Comparison of ENCODE assay signal across 8 cellular contexts in genomic region chr2:156322103-156322671, GRCh38. TPM values are rescaled to one million over a fixed set of nuclear protein-coding genes. Genes with fewer than 3 reads are reported as not detected.
DNase-seq lines count a peak whose midpoint lies in the region; TF ChIP-seq lines count a peak whose summit lies in the region.

No MANE protein-coding gene starts in this region.

- H3K79me2 ChIP-seq in fibroblast of lung (ENCODE audit: control insufficient read depth, insufficient read depth, low read length), result no peaks in the 10 kb centered on the region

- peak; percentile 63 for DNase-seq in activated T-cell treated with anti-CD3 and anti-CD28 coated beads, Interleukin-2, amount 50 U/mL, for 1 hour
- no peak for DNase-seq in activated T-cell treated with anti-CD3 and anti-CD28 coated beads for 4 hours
- DNase-seq in fibroblast of lung (ENCODE audit: low read depth in 2 of 2), result no peak
- DNase-seq in NCI-H2081 (lab: John Stamatoyannopoulos, UW), result no peak
- DNase-seq in NCI-H2171 (lab: John Stamatoyannopoulos, UW), result no peak
- DNase-seq in epidermal melanocyte (ENCODE audit: insufficient read length, low spot score), result no peak

- H3K9me3 ChIP-seq in HUES48 (ENCODE audit: control insufficient read depth, insufficient read depth, low read length) (no peaks in the 10 kb centered on the region), fibroblast of lung (ENCODE audit: control insufficient read depth, insufficient read depth, low read depth, low read length) (no peaks in the 10 kb centered on the region), subcutaneous abdominal adipose tissue (ENCODE audit: control insufficient read depth in 5 of 5, low read length in 5 of 5) (no peaks in the 10 kb centered on the region)

- no peak overlapping the region for H3K9ac ChIP-seq in HUES48 (ENCODE audit: low read depth, low read length)
- H3K9ac ChIP-seq in fibroblast of lung (ENCODE audit: insufficient read depth, low read length), result no peak overlapping the region
- H3K9ac ChIP-seq in subcutaneous abdominal adipose tissue (ENCODE audit: low read length in 5 of 5), result no peak overlapping the region

- peak overlapping the region; percentile 89 for H3K4me2 ChIP-seq in fibroblast of lung (ENCODE audit: extremely low read depth, insufficient read depth, low read length)

- TF ChIP-seq CTCF in fibroblast of lung (conservative IDR thresholded peaks at IDR 0.05 in 1 of 2, IDR thresholded peaks at IDR 0.05 in 1 of 2; ENCODE audit: low read depth in 1 of 2, low read length in 2 of 2), result no peak

- H3K4me1 ChIP-seq in HUES48 (ENCODE audit: control insufficient read depth, insufficient read depth, low read length) (peaks cover 45% of the 10 kb centered on the region), fibroblast of lung (ENCODE audit: control insufficient read depth, extremely low read depth, insufficient read depth, low read length) (peaks cover 3% of the 10 kb centered on the region), subcutaneous abdominal adipose tissue (ENCODE audit: control insufficient read depth in 5 of 5, insufficient read depth in 5 of 5, low read length in 5 of 5) (peaks cover 0 to 37% (median 36%) of the 10 kb centered on the region in 5 donors)

- no peaks in the 10 kb centered on the region for H4K20me1 ChIP-seq in fibroblast of lung (ENCODE audit: control insufficient read depth, extremely low read depth, insufficient read depth, low read length)

- H2AFZ ChIP-seq in fibroblast of lung (ENCODE audit: low read length), result no peak overlapping the region

- H3K27ac ChIP-seq in HUES48 (ENCODE audit: low read depth, low read length) (no peak overlapping the region), fibroblast of lung (ENCODE audit: insufficient read depth, low read length) (no peak overlapping the region), subcutaneous abdominal adipose tissue (ENCODE audit: low read depth, low read length) (no peak overlapping the region)

- peaks cover 100% of the 10 kb centered on the region for H3K27me3 ChIP-seq in HUES48 (ENCODE audit: control insufficient read depth, insufficient read depth, low read length)
- H3K27me3 ChIP-seq in fibroblast of lung (ENCODE audit: control insufficient read depth, insufficient read depth, low read length), result peaks cover 2% of the 10 kb centered on the region
- H3K27me3 ChIP-seq in subcutaneous abdominal adipose tissue (ENCODE audit: control insufficient read depth in 5 of 5, insufficient read depth in 4 of 5, low read length in 5 of 5), result peaks cover 5 to 25% (median 16%) of the 10 kb centered on the region in 5 donors

- H3K36me3 ChIP-seq in HUES48 (ENCODE audit: control insufficient read depth, insufficient read depth, low read length) (no peaks in the 10 kb centered on the region), fibroblast of lung (ENCODE audit: control insufficient read depth, insufficient read depth, low read length) (no peaks in the 10 kb centered on the region), subcutaneous abdominal adipose tissue (ENCODE audit: control insufficient read depth in 5 of 5, insufficient read depth in 5 of 5, low read length in 5 of 5) (peaks cover 0 to 13% (median 10%) of the 10 kb centered on the region in 5 donors)

- H3K4me3 ChIP-seq in HUES48 (ENCODE audit: low read depth, low read length) (peak overlapping the region; percentile 56), fibroblast of lung (replicated peaks in 1 of 4; ENCODE audit: control extremely low read depth in 1 of 4, insufficient read depth in 1 of 4, low read depth in 3 of 4, low read length in 4 of 4) (peak overlapping the region in 1 of 4 experiments; percentile 58), subcutaneous abdominal adipose tissue (ENCODE audit: low read depth in 1 of 5, low read length in 5 of 5) (peak overlapping the region; percentile 62 to 84 (median 76))

RNA-seq across cellular contexts. Expression of gene NR4A2, which starts 10.3 kb away (rescaled TPM):
- 0.17 and 0.26 TPM in 2 replicates for total RNA-seq in fibroblast of lung
- polyA plus RNA-seq in fibroblast of lung, result 0.62 and 1.4 TPM in 2 replicates
- polyA plus RNA-seq in fibroblast of lung (2012), result 0.94 and 1.3 TPM in 2 replicates
- polyA minus RNA-seq in fibroblast of lung (ENCODE audit: low replicate concordance), result 4.1 and 8.5 TPM in 2 replicates
